ENCODE assay signal across 17 cellular contexts in the genomic region with DNA sequence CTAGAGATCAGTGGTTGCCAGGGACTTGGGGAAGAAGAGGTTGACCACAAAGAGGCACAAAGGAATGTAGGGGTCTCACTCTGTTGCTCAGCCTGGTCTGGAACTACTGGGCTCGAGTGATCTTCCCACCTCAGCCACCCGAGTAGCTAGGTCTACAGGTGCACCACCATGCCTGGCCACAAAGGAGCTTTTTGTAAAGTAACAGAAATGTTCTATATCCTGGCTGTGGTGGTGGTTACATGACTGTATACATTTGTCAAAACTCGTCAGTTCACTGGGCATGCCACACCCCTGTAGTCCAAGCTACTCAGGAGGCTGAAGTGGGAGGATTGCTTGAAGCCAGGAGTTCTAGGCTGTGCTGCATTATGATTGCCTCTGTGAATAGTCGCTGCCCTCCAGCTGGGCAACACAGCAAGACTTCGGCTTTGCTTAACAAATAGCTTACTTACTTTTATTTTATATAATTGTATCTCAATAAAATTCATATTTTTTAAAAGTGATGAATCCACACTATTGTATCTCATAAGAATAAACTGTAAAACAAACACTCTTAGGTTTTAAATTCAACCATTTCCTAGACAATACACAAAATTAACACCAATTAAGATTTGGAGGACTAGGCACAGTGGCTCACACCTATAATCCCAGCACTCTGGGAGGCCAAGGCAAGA. TPM values are rescaled to one million over a fixed set of nuclear protein-coding genes. Genes with fewer than 3 reads are reported as not detected.
A peak's percentile ranks its signal among the peaks of the same experiment; 100 is the strongest.
DNase-seq lines count a peak whose midpoint lies in the region; ATAC-seq and TF ChIP-seq lines count a peak whose summit lies in the region.
"Had no signal": no experiment of that assay in that cellular context is flagged by ENCODE, and none has a peak within 500 bp of the region (broad histone marks: within the 10 kb centered on the region; RNA-seq: fewer than 3 reads in every experiment).

No MANE protein-coding gene starts in this region.

- peaks cover 80% of the 10 kb centered on the region for H4K20me1 ChIP-seq in Loucy (ENCODE audit: insufficient read depth, low read length, poor library complexity, severe bottlenecking)

- no peak overlapping the region for H2AK5ac ChIP-seq in mesenchymal stem cell (ENCODE audit: low read length, severe bottlenecking)

- peak overlapping the region; percentile 80 for H4K8ac ChIP-seq in mesenchymal stem cell (ENCODE audit: low read length)

- no peak overlapping the region for H3K18ac ChIP-seq in mesenchymal stem cell (ENCODE audit: low read depth in 1 of 2, low read length in 2 of 2)

- H3K4me1 ChIP-seq in Loucy (ENCODE audit: insufficient read depth, low read length, poor library complexity, severe bottlenecking) (peaks cover 57% of the 10 kb centered on the region), mesenchymal stem cell (ENCODE audit: control insufficient read depth, insufficient read depth, low read depth, low read length) (peaks cover 8% of the 10 kb centered on the region), suprapubic skin (peaks cover 15% of the 10 kb centered on the region)

- TF ChIP-seq EP300 in suprapubic skin (IDR thresholded peaks at IDR 0.05) = no peak

- peak overlapping the region; percentile 83 for H3K4me3 ChIP-seq in Loucy (ENCODE audit: low read length, poor library complexity, severe bottlenecking)
- no peak overlapping the region for H3K4me3 ChIP-seq in mesenchymal stem cell (ENCODE audit: insufficient read depth in 1 of 2, low read depth in 1 of 2, low read length in 2 of 2)
- H3K4me3 ChIP-seq in suprapubic skin = no peak overlapping the region
- H3K4me3 ChIP-seq: mucosa of descending colon, ovary had no signal

- H2AFZ ChIP-seq in Loucy (ENCODE audit: low read length) (no peak overlapping the region), mesenchymal stem cell (ENCODE audit: low read depth, low read length) (no peak overlapping the region)

- intact Hi-C loops in activated T-helper 1 cell treated with anti-CD3 and anti-CD28 coated beads, Interleukin-12 subunit alpha, Interleukin-12 subunit beta, Interleukin-2, Interleukin-4 antibody, amounts not matched to agents 30 ng/mL and 10 ng/mL and 1 ng/mL, durations not matched to agents 14 hours and 24 hours and 36 hours (cut with micrococcal nuclease) = loop anchor here (5.0 kb wide), 1 partner anchor 292 kb away; no protein-coding TSS in a partner anchor

- no peak overlapping the region for H2BK5ac ChIP-seq in mesenchymal stem cell (ENCODE audit: low read depth, low read length, poor library complexity, severe bottlenecking)

- H3K9me3 ChIP-seq in Loucy (ENCODE audit: insufficient read depth, low read depth, low read length) = no peaks in the 10 kb centered on the region
- H3K9me3 ChIP-seq in mesenchymal stem cell (ENCODE audit: control insufficient read depth, low read length) = no peaks in the 10 kb centered on the region
- H3K9me3 ChIP-seq in suprapubic skin = no peaks in the 10 kb centered on the region
- H3K9me3 ChIP-seq: mucosa of descending colon, ovary had no signal

- no peak overlapping the region for H2BK12ac ChIP-seq in mesenchymal stem cell (ENCODE audit: low read length in 2 of 2)

- no peak for TF ChIP-seq POLR2A in suprapubic skin (IDR thresholded peaks at IDR 0.05)

- 74% methylated on average over 3 of the region's 5 CpGs for WGBS in mesenchymal stem cell
- WGBS in suprapubic skin = 84% methylated on average over 5 of the region's 5 CpGs

- peaks cover 18% of the 10 kb centered on the region for H3K36me3 Mint-ChIP-seq in activated T-helper 1 cell treated with anti-CD3 and anti-CD28 coated beads, Interleukin-12 subunit alpha, Interleukin-12 subunit beta, Interleukin-2, Interleukin-4 antibody, amounts not matched to agents 30 ng/mL and 10 ng/mL and 1 ng/mL, durations not matched to agents 14 hours and 24 hours and 36 hours (ENCODE audit: low read depth)

- H3K14ac ChIP-seq in mesenchymal stem cell (ENCODE audit: low read length in 2 of 2) = no peak overlapping the region

- H3K4ac ChIP-seq in mesenchymal stem cell (ENCODE audit: low read depth in 1 of 2, low read length in 2 of 2) = no peak overlapping the region

- H3K4me1 Mint-ChIP-seq in activated T-helper 1 cell treated with anti-CD3 and anti-CD28 coated beads, Interleukin-12 subunit alpha, Interleukin-12 subunit beta, Interleukin-2, Interleukin-4 antibody, amounts not matched to agents 30 ng/mL and 10 ng/mL and 1 ng/mL, durations not matched to agents 14 hours and 24 hours and 36 hours (ENCODE audit: low read depth) = peaks cover 57% of the 10 kb centered on the region

- H3K9ac ChIP-seq in Loucy (ENCODE audit: low read depth, low read length, poor library complexity, severe bottlenecking) (peak overlapping the region; percentile 97), mesenchymal stem cell (ENCODE audit: low read length) (no peak overlapping the region)

- H4K91ac ChIP-seq in mesenchymal stem cell (ENCODE audit: low read length) = no peak overlapping the region

- H3K4me2 ChIP-seq in Loucy (ENCODE audit: low read depth, low read length, poor library complexity, severe bottlenecking) (peak overlapping the region; percentile 83), mesenchymal stem cell (ENCODE audit: low read length, poor library complexity, severe bottlenecking) (no peak overlapping the region)

- H3K27me3 Mint-ChIP-seq in activated T-helper 1 cell treated with anti-CD3 and anti-CD28 coated beads, Interleukin-12 subunit alpha, Interleukin-12 subunit beta, Interleukin-2, Interleukin-4 antibody, amounts not matched to agents 30 ng/mL and 10 ng/mL and 1 ng/mL, durations not matched to agents 14 hours and 24 hours and 36 hours (ENCODE audit: insufficient read depth) = no peaks in the 10 kb centered on the region

- peak; percentile 29 to 37 for ATAC-seq in activated CD4-positive, CD25-positive, alpha-beta regulatory T cell treated with anti-CD3 and anti-CD28 coated beads, Interleukin-2, amount 50 U/mL, for 24 hours
- ATAC-seq: mucosa of descending colon had no signal

- H3K9me3 Mint-ChIP-seq in activated T-helper 1 cell treated with anti-CD3 and anti-CD28 coated beads, Interleukin-12 subunit alpha, Interleukin-12 subunit beta, Interleukin-2, Interleukin-4 antibody, amounts not matched to agents 30 ng/mL and 10 ng/mL and 1 ng/mL, durations not matched to agents 14 hours and 24 hours and 36 hours = no peaks in the 10 kb centered on the region

- H2BK120ac ChIP-seq in mesenchymal stem cell (ENCODE audit: low read depth, low read length) = no peak overlapping the region

- H3K27ac ChIP-seq in mesenchymal stem cell (ENCODE audit: low read length, poor library complexity, severe bottlenecking) (no peak overlapping the region), suprapubic skin (no peak overlapping the region)
- H3K27ac ChIP-seq: ovary had no signal

- peaks cover 99% of the 10 kb centered on the region for H3K79me2 ChIP-seq in Loucy (ENCODE audit: insufficient read depth, low read length)

- TF ChIP-seq CTCF in Loucy (conservative IDR thresholded peaks at IDR 0.05; ENCODE audit: low read length) (no peak), suprapubic skin (IDR thresholded peaks at IDR 0.05) (no peak)

- H3K9me2 ChIP-seq in Loucy (replicated peaks; ENCODE audit: low read depth, low read length) = no peaks in the 10 kb centered on the region

- H2BK15ac ChIP-seq in mesenchymal stem cell (ENCODE audit: low read depth, poor library complexity, severe bottlenecking) = peak overlapping the region; percentile 3

- H3K27me3 ChIP-seq in Loucy (ENCODE audit: insufficient read depth, low read length, poor library complexity, severe bottlenecking) = no peaks in the 10 kb centered on the region
- H3K27me3 ChIP-seq in mesenchymal stem cell (ENCODE audit: control insufficient read depth in 1 of 2, insufficient read depth in 1 of 2, low read length in 2 of 2) = no peaks in the 10 kb centered on the region
- H3K27me3 ChIP-seq in suprapubic skin = no peaks in the 10 kb centered on the region
- H3K27me3 ChIP-seq: ovary had no signal

- peak overlapping the region in 1 of 2 experiments; percentile 49 for H3K23ac ChIP-seq in mesenchymal stem cell (ENCODE audit: low read length in 2 of 2)

- peak overlapping the region; percentile 6 for H3K4me3 Mint-ChIP-seq in activated T-helper 1 cell treated with anti-CD3 and anti-CD28 coated beads, Interleukin-12 subunit alpha, Interleukin-12 subunit beta, Interleukin-2, Interleukin-4 antibody, amounts not matched to agents 30 ng/mL and 10 ng/mL and 1 ng/mL, durations not matched to agents 14 hours and 24 hours and 36 hours

- DNase-seq in activated CD4-positive, CD25-positive, alpha-beta regulatory T cell (lab: John Stamatoyannopoulos, UW) = no peak
- DNase-seq in activated T-helper 1 cell treated with anti-CD3 and anti-CD28 coated beads, Interleukin-12 subunit alpha, Interleukin-12 subunit beta, Interleukin-2, Interleukin-4 antibody, amounts not matched to agents 30 ng/mL and 10 ng/mL and 1 ng/mL, durations not matched to agents 14 hours and 24 hours and 36 hours (ENCODE audit: low spot score) = no peak
- DNase-seq in mesenchymal stem cell = no peak
- DNase-seq in suprapubic skin (ENCODE audit: low spot score in 2 of 2) = no peak
- DNase-seq in NCI-H1417 treated with DMSO at 0.1 percent for 48 hours (lab: John Stamatoyannopoulos, UW) = no peak
- no peak for DNase-seq in NCI-H1105 treated with DMSO at 0.1 percent for 48 hours (lab: John Stamatoyannopoulos, UW)
- DNase-seq: activated T-cell treated with anti-CD3 and anti-CD28 coated beads, Interleukin-2, amount 50 U/mL, for 48 hours; DMS 273 treated with DMSO at 0.1 percent for 48 hours; effector CD4-positive, alpha-beta T cell; Kasumi-1; kidney; mucosa of descending colon; NCI-H2029 treated with DMSO at 0.1 percent for 48 hours; ovary; stimulated activated CD4-positive, alpha-beta T cell treated with anti-CD3 and anti-CD28 coated beads, Interleukin-12 subunit alpha, Interleukin-12 subunit beta, amount 100 ng/mL, for 4 hours had no signal

- H3K79me1 ChIP-seq in mesenchymal stem cell (replicated peaks; ENCODE audit: low read length, poor library complexity, severe bottlenecking) = no peaks in the 10 kb centered on the region

- peak overlapping the region; percentile 9 for H3K27ac Mint-ChIP-seq in activated T-helper 1 cell treated with anti-CD3 and anti-CD28 coated beads, Interleukin-12 subunit alpha, Interleukin-12 subunit beta, Interleukin-2, Interleukin-4 antibody, amounts not matched to agents 30 ng/mL and 10 ng/mL and 1 ng/mL, durations not matched to agents 14 hours and 24 hours and 36 hours

- H3K36me3 ChIP-seq in Loucy (ENCODE audit: insufficient read depth, low read length) (no peaks in the 10 kb centered on the region), mesenchymal stem cell (ENCODE audit: control insufficient read depth in 1 of 2, insufficient read depth in 2 of 2, low read depth in 1 of 2, low read length in 2 of 2) (no peaks in the 10 kb centered on the region), suprapubic skin (no peaks in the 10 kb centered on the region)
- H3K36me3 ChIP-seq: ovary had no signal

- peaks cover 4% of the 10 kb centered on the region; the same call in 1 of the 2 replicates for H3F3A ChIP-seq in Loucy (ENCODE audit: low read depth)

RNA-seq across cellular contexts. Expression of a gene that starts 5.0 kb away (rescaled TPM):
- total RNA-seq in activated T-helper 1 cell treated with anti-CD3 and anti-CD28 coated beads, Interleukin-12 subunit alpha, Interleukin-12 subunit beta, Interleukin-2, Interleukin-4 antibody, amounts not matched to agents 30 ng/mL and 10 ng/mL and 1 ng/mL, durations not matched to agents 14 hours and 24 hours and 36 hours = 52.1 and 63.6 TPM in 2 replicates
- 112 TPM for polyA plus RNA-seq in mesenchymal stem cell (2013, experiment 1 of 2)
- 114 TPM for polyA plus RNA-seq in mesenchymal stem cell (2013, experiment 2 of 2)
- total RNA-seq in suprapubic skin = 10 to 100 TPM; 13.5 to 34.1 (median 18.8) TPM

RNA-seq across cellular contexts. Expression of a gene that starts 5.6 kb away (rescaled TPM):
- 29.4 and 32.7 TPM in 2 replicates for total RNA-seq in activated T-helper 1 cell treated with anti-CD3 and anti-CD28 coated beads, Interleukin-12 subunit alpha, Interleukin-12 subunit beta, Interleukin-2, Interleukin-4 antibody, amounts not matched to agents 30 ng/mL and 10 ng/mL and 1 ng/mL, durations not matched to agents 14 hours and 24 hours and 36 hours
- polyA plus RNA-seq in mesenchymal stem cell (2013, experiment 1 of 2) = 14.2 TPM
- polyA plus RNA-seq in mesenchymal stem cell (2013, experiment 2 of 2) = 21.3 TPM
- total RNA-seq in suprapubic skin = 1 to 10 TPM; 2.8 to 7.0 (median 4.4) TPM

RNA-seq across cellular contexts. Expression of a gene that starts 43.3 kb away (rescaled TPM):
- total RNA-seq in activated T-helper 1 cell treated with anti-CD3 and anti-CD28 coated beads, Interleukin-12 subunit alpha, Interleukin-12 subunit beta, Interleukin-2, Interleukin-4 antibody, amounts not matched to agents 30 ng/mL and 10 ng/mL and 1 ng/mL, durations not matched to agents 14 hours and 24 hours and 36 hours = 27.5 and 27.7 TPM in 2 replicates
- polyA plus RNA-seq in mesenchymal stem cell (2013, experiment 1 of 2) = 19.3 TPM
- polyA plus RNA-seq in mesenchymal stem cell (2013, experiment 2 of 2) = 19.8 TPM
- total RNA-seq in suprapubic skin = 10 to 100 TPM; 11.1 to 18.3 (median 14.6) TPM

RNA-seq across cellular contexts. Expression of a gene that starts 59.9 kb away (rescaled TPM):
- 25.1 and 26.1 TPM in 2 replicates for total RNA-seq in activated T-helper 1 cell treated with anti-CD3 and anti-CD28 coated beads, Interleukin-12 subunit alpha, Interleukin-12 subunit beta, Interleukin-2, Interleukin-4 antibody, amounts not matched to agents 30 ng/mL and 10 ng/mL and 1 ng/mL, durations not matched to agents 14 hours and 24 hours and 36 hours
- polyA plus RNA-seq in mesenchymal stem cell (2013, experiment 1 of 2) = 11.0 TPM
- polyA plus RNA-seq in mesenchymal stem cell (2013, experiment 2 of 2) = 11.1 TPM
- total RNA-seq in suprapubic skin = 10 to 100 TPM; 10.5 to 15.4 (median 12.7) TPM
